In the genomic region with DNA sequence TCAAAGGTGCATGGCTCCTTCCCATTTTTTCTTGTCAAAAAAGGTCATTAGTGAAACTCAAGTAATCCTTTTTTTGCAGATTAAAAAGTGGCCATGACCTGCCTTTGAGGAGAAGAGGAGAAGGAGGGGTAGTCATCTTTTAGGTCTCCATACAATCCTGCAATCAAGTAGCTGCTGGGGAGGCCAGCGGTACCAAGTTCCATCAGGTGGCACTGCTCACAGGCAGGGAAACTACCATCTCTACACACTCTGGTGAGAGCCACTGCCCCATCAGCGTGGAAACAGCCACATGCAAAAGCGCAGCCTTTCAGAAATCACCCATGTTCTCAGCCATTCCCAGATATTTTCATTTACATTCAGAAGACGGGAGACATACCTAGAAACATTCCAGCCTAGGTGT, we compare ENCODE assay signal across 22 cellular contexts.
"Had no signal": no experiment of that assay in that cellular context is flagged by ENCODE, and none has a peak within 500 bp of the region (broad histone marks: within the 10 kb centered on the region; RNA-seq: fewer than 3 reads in every experiment).

No MANE protein-coding gene starts in this region.

- H3K27ac ChIP-seq: adrenal gland, coronary artery, epithelial cell of prostate, neutrophil, pancreas, psoas muscle, right atrium auricular region, vagina had no signal

- H3K36me3 ChIP-seq: adrenal gland, breast epithelium, heart left ventricle, neutrophil, pancreas, right atrium auricular region, transverse colon, vagina had no signal

- H3K27me3 Mint-ChIP-seq: activated B cell treated with CpG ODN at 0.5 μM for 24 hours; activated CD4-positive, alpha-beta T cell treated with anti-CD3 and anti-CD28 coated beads for 36 hours; stimulated activated naive CD8-positive, alpha-beta T cell treated with anti-CD3 and anti-CD28 coated beads, Interleukin-15, Interleukin-2, amounts not matched to agents 100 ng/mL and 50 ng/mL, for 24 hours had no signal

- ATAC-seq: activated CD4-positive, alpha-beta T cell treated with anti-CD3 and anti-CD28 coated beads for 36 hours; activated naive CD4-positive, alpha-beta T cell treated with anti-CD3 and anti-CD28 coated beads, Interleukin-2, amount 50 U/mL, for 72 hours; heart left ventricle; left colon; natural killer cell; pancreas; psoas muscle had no signal

- H3K27me3 ChIP-seq: adrenal gland, breast epithelium, heart left ventricle, neutrophil, pancreas, right atrium auricular region, transverse colon, vagina had no signal

- H3K36me3 Mint-ChIP-seq: natural killer cell had no signal

- H3K4me3 ChIP-seq: adrenal gland, breast epithelium, coronary artery, heart left ventricle, pancreas, psoas muscle, right atrium auricular region, transverse colon, vagina had no signal

- H3K4me1 Mint-ChIP-seq: activated B cell treated with CpG ODN at 0.5 μM for 24 hours had no signal

- H3K27ac Mint-ChIP-seq: activated B cell treated with CpG ODN at 0.5 μM for 24 hours; activated CD4-positive, alpha-beta T cell treated with anti-CD3 and anti-CD28 coated beads for 36 hours; activated T-helper 1 cell treated with anti-CD3 and anti-CD28 coated beads, Interleukin-12 subunit alpha, Interleukin-12 subunit beta, Interleukin-2, Interleukin-4 antibody, amounts not matched to agents 30 ng/mL and 10 ng/mL and 1 ng/mL, durations not matched to agents 14 hours and 24 hours and 36 hours; stimulated activated naive CD8-positive, alpha-beta T cell treated with anti-CD3 and anti-CD28 coated beads, Interleukin-15, Interleukin-2, amounts not matched to agents 100 ng/mL and 50 ng/mL, for 24 hours had no signal

- H3K4me1 ChIP-seq: adrenal gland, breast epithelium, heart left ventricle, pancreas, psoas muscle, right atrium auricular region had no signal

- H3K4me3 Mint-ChIP-seq: activated B cell treated with CpG ODN at 0.5 μM for 24 hours; activated CD4-positive, alpha-beta T cell treated with anti-CD3 and anti-CD28 coated beads for 36 hours; activated T-helper 1 cell treated with anti-CD3 and anti-CD28 coated beads, Interleukin-12 subunit alpha, Interleukin-12 subunit beta, Interleukin-2, Interleukin-4 antibody, amounts not matched to agents 30 ng/mL and 10 ng/mL and 1 ng/mL, durations not matched to agents 14 hours and 24 hours and 36 hours; natural killer cell; stimulated activated naive CD8-positive, alpha-beta T cell treated with anti-CD3 and anti-CD28 coated beads, Interleukin-15, Interleukin-2, amounts not matched to agents 100 ng/mL and 50 ng/mL, for 24 hours had no signal

- DNase-seq: activated B cell treated with CpG ODN at 0.5 μM for 24 hours; activated CD4-positive, alpha-beta T cell treated with anti-CD3 and anti-CD28 coated beads for 36 hours; activated CD4-positive, alpha-beta T cell treated with anti-CD3 and anti-CD28 coated beads, Interleukin-2, amount 50 U/mL, for 48 hours; adrenal gland; heart left ventricle; left colon; natural killer cell; pancreas; psoas muscle; stimulated activated CD4-positive, alpha-beta T cell treated with anti-CD3 and anti-CD28 coated beads, Interleukin-12 subunit alpha, Interleukin-12 subunit beta, amount 100 ng/mL, for 4 hours; stimulated activated CD4-positive, alpha-beta T cell treated with anti-CD3 and anti-CD28 coated beads, Interleukin-4, amount 100 ng/mL, for 4 hours; T-helper 1 cell; transverse colon had no signal
